ENCODE assay signal across 1 cellular context in genomic region chr5:181217111-181217804, GRCh38.
A peak's percentile ranks its signal among the peaks of the same experiment; 100 is the strongest.
TF ChIP-seq lines count a peak whose summit lies in the region.

No MANE protein-coding gene starts in this region.

TF ChIP-seq in HepG2, 621 proteins besides CTCF, POLR2A, EP300 and RAD21 (continued from another document and continues in another):
- TF ChIP-seq ZBTB25 (CRISPR knock-in tag; IDR thresholded peaks at IDR 0.05): no peak
- no peak for TF ChIP-seq HNF4G (IDR thresholded peaks at IDR 0.05; ENCODE audit: borderline replicate concordance, low read depth, low read length)
- TF ChIP-seq HNF4G (CRISPR knock-in tag; IDR thresholded peaks at IDR 0.05; ENCODE audit: borderline replicate concordance, low read depth): no peak
- no peak for TF ChIP-seq ZBTB4 (CRISPR knock-in tag; IDR thresholded peaks at IDR 0.05; ENCODE audit: borderline replicate concordance)
- TF ChIP-seq MXD3 (CRISPR knock-in tag; IDR thresholded peaks at IDR 0.05): no peak; the same call in 1 of the 2 replicates
- TF ChIP-seq ZNF317 (CRISPR knock-in tag; IDR thresholded peaks at IDR 0.05): 0 out of 2 replicates have a peak, but pooled peaks have one; percentile 55
- no peak for TF ChIP-seq CC2D1A (CRISPR knock-in tag; IDR thresholded peaks at IDR 0.05)
- TF ChIP-seq POLR2AphosphoS2 (IDR thresholded peaks at IDR 0.05; ENCODE audit: low read depth, low read length): no peak
- TF ChIP-seq GLMP (CRISPR knock-in tag; IDR thresholded peaks at IDR 0.05; ENCODE audit: borderline replicate concordance): no peak
- TF ChIP-seq MLXIP (CRISPR knock-in tag; IDR thresholded peaks at IDR 0.05; ENCODE audit: borderline replicate concordance): no peak
- TF ChIP-seq ZNF772 (CRISPR knock-in tag; IDR thresholded peaks at IDR 0.05): no peak; the same call in 1 of the 2 replicates
- TF ChIP-seq ZNF280B (CRISPR knock-in tag; IDR thresholded peaks at IDR 0.05; ENCODE audit: borderline replicate concordance): peak; percentile 59; the same call in 1 of the 2 replicates
- TF ChIP-seq KAT2B (IDR thresholded peaks at IDR 0.05; ENCODE audit: borderline replicate concordance, low read depth, low read length): no peak
- TF ChIP-seq NCOA2 (CRISPR knock-in tag; IDR thresholded peaks at IDR 0.05): no peak
- peak; percentile 80 for TF ChIP-seq HNRNPLL (IDR thresholded peaks at IDR 0.05; ENCODE audit: low read depth, low read length, poor library complexity, severe bottlenecking)
- no peak for TF ChIP-seq HCFC1 (IDR thresholded peaks at IDR 0.05; ENCODE audit: low read depth, low read length)
- no peak for TF ChIP-seq ZNF816 (CRISPR knock-in tag; IDR thresholded peaks at IDR 0.05; ENCODE audit: borderline replicate concordance)
- TF ChIP-seq ZNF33A (CRISPR knock-in tag; IDR thresholded peaks at IDR 0.05; ENCODE audit: borderline replicate concordance): no peak
- no peak for TF ChIP-seq ZSCAN25 (CRISPR knock-in tag; IDR thresholded peaks at IDR 0.05)
- TF ChIP-seq ZNF513 (CRISPR knock-in tag; conservative IDR thresholded peaks at IDR 0.05): no peak
- TF ChIP-seq ZFP37 (CRISPR knock-in tag; IDR thresholded peaks at IDR 0.05; ENCODE audit: borderline replicate concordance): no peak
- no peak for TF ChIP-seq ZNF318 (CRISPR knock-in tag; IDR thresholded peaks at IDR 0.05)
- TF ChIP-seq ZNF225 (CRISPR knock-in tag; IDR thresholded peaks at IDR 0.05): no peak
- peak; percentile 30; the same call in 1 of the 2 replicates for TF ChIP-seq GABPB1 (CRISPR knock-in tag; IDR thresholded peaks at IDR 0.05)
- TF ChIP-seq PRDM4 (CRISPR knock-in tag; IDR thresholded peaks at IDR 0.05; ENCODE audit: borderline replicate concordance): no peak
- TF ChIP-seq ZSCAN29 (CRISPR knock-in tag; conservative IDR thresholded peaks at IDR 0.05): no peak
